Comparison of ENCODE assay signal across 8 cellular contexts in the genomic region with DNA sequence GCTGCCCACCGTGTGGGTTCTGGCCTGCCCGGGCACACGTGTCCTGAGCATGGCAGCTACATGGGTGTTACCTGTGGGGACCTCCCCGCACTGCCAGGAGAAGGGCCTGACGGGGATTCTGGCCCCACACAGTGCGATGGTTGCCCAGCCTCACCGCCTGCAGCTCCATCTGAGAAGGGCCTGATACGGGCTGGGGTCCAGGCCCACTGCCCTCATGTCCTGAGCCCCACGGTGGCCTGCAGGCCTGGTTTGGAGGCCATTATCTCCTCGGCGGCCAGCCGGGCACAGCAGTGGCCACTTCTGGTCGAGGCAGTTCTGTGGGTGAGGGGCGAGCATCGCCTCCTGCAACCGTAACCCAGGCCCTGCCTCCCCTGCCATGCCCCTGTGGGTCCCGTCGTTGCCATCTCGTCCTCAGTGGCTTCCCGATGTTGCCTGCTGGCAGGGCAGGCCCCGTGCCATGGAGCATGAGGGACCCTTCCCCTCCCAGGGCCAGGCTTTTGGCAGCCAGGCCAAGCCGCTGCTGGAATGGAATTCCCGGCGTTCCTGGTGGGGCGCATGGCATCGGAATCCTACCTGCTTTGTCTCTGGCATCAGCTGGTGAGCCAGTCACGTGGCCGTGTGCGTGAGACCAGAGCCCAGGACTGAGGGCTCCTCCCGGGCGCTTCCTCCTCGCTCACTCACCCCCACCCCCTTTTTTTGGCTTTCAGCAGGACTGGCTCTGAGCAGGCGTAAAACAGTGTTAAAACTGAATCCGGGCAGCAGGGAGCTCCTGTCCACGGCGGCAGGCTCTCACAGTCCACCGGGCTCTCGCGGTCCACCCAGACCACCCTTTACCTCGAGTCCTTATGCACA.
A peak's percentile ranks its signal among the peaks of the same experiment; 100 is the strongest.
DNase-seq lines count a peak whose midpoint lies in the region; ATAC-seq and TF ChIP-seq lines count a peak whose summit lies in the region.

No MANE protein-coding gene starts in this region.

- H3K9ac ChIP-seq in skeletal muscle tissue (ENCODE audit: low read depth in 1 of 3, low read length in 3 of 3): peak overlapping the region; percentile 91 to 100 (median 94)

- POLR2A ChIA-PET in HEK293T (lab: Yijun Ruan, JAX): interaction anchor here (1.3 kb wide), 1 partner anchor 65 kb away, joined by 6 read pairs; no protein-coding TSS in a partner anchor

- H3K36me3 ChIP-seq in RWPE2 (ENCODE audit: low read depth) (peaks cover 91% of the 10 kb centered on the region), skeletal muscle tissue (ENCODE audit: control insufficient read depth in 3 of 3, insufficient read depth in 3 of 3, low read length in 3 of 3) (peaks cover 0 to 14% (median 2%) of the 10 kb centered on the region in 3 donors)

- ATAC-seq in RWPE2 (ENCODE audit: low read depth) (peak; percentile 37), HG02759 (IDR thresholded peaks at IDR 0.05; ENCODE audit: unreplicated experiment) (no peak)

- CTCF ChIA-PET in HEK293T (lab: Yijun Ruan, JAX): interaction anchor here (0.6 kb wide), 2 partner anchors 30 to 45 kb away, joined by 3 read pairs; no protein-coding TSS in a partner anchor

- H3K27ac ChIP-seq in RWPE2 (ENCODE audit: poor library complexity, severe bottlenecking) (peak overlapping the region; percentile 99), skeletal muscle tissue (ENCODE audit: low read depth, low read length) (peak overlapping the region; percentile 96)

- H3K4me3 ChIP-seq in RWPE2 (ENCODE audit: severe bottlenecking): peak overlapping the region; percentile 64
- H3K4me3 ChIP-seq in skeletal muscle tissue (ENCODE audit: low read length in 3 of 3): peak overlapping the region; percentile 75 to 95 (median 81)

- no peaks in the 10 kb centered on the region for H3K27me3 ChIP-seq in RWPE2 (ENCODE audit: insufficient read depth, poor library complexity, severe bottlenecking)
- no peaks in the 10 kb centered on the region for H3K27me3 ChIP-seq in skeletal muscle tissue (ENCODE audit: control insufficient read depth in 3 of 3, insufficient read depth in 3 of 3, low read length in 3 of 3)

- TF ChIP-seq CTCF in RWPE2 (IDR thresholded peaks at IDR 0.05; ENCODE audit: poor library complexity, severe bottlenecking): no peak

- DNase-seq in H4 (ENCODE audit: low spot score): peak; percentile 93
- DNase-seq in RWPE2 (ENCODE audit: low spot score): peak; percentile 93
- peak; percentile 61 for DNase-seq in globus pallidus (ENCODE audit: low spot score)
- DNase-seq in HEK293T (ENCODE audit: extremely low spot score): no peak
- DNase-seq in OCI-M1 (lab: John Stamatoyannopoulos, UW): no peak
- no peak for DNase-seq in activated CD4-positive, alpha-beta T cell treated with anti-CD3 and anti-CD28 coated beads for 1 hour

- no peaks in the 10 kb centered on the region for H3K9me3 ChIP-seq in RWPE2 (ENCODE audit: severe bottlenecking)
- H3K9me3 ChIP-seq in skeletal muscle tissue (ENCODE audit: control insufficient read depth in 3 of 3, low read length in 3 of 3): no peaks in the 10 kb centered on the region

- peaks cover 5% of the 10 kb centered on the region for H3K4me1 ChIP-seq in RWPE2 (ENCODE audit: insufficient read depth, poor library complexity, severe bottlenecking)
- peaks cover 81 to 85% (median 83%) of the 10 kb centered on the region in 3 donors for H3K4me1 ChIP-seq in skeletal muscle tissue (ENCODE audit: control insufficient read depth in 3 of 3, insufficient read depth in 3 of 3, low read length in 3 of 3)

TF ChIP-seq in HEK293T, 16 proteins besides CTCF, POLR2A, EP300 and RAD21:
- no peak for TF ChIP-seq SP1 (IDR thresholded peaks at IDR 0.05)

Comparison
In these comparisons a context has a peak if more than half of its experiments do, and no peak if none do; other contexts are left out.
1. DNase-seq: peak in H4 (single experiment), RWPE2 (single experiment) and globus pallidus (single experiment); none in HEK293T (single experiment), OCI-M1 (single experiment) and activated CD4-positive, alpha-beta T cell treated with anti-CD3 and anti-CD28 coated beads for 1 hour (single experiment).